Comparison of ENCODE assay signal across 21 cellular contexts in genomic region chr12:18751866-18752265, GRCh38. TPM values are rescaled to one million over a fixed set of nuclear protein-coding genes. Genes with fewer than 3 reads are reported as not detected.
A peak's percentile ranks its signal among the peaks of the same experiment; 100 is the strongest.
DNase-seq lines count a peak whose midpoint lies in the region; ATAC-seq, FAIRE-seq and TF ChIP-seq lines count a peak whose summit lies in the region.
"Had no signal": no experiment of that assay in that cellular context is flagged by ENCODE, and none has a peak within 500 bp of the region (broad histone marks: within the 10 kb centered on the region; RNA-seq: fewer than 3 reads in every experiment).

No MANE protein-coding gene starts in this region.

- H3K27me3 ChIP-seq in ACC112 (ENCODE audit: insufficient read depth, low read length): no peaks in the 10 kb centered on the region
- H3K27me3 ChIP-seq in HUES48 (ENCODE audit: control insufficient read depth, insufficient read depth, low read length): no peaks in the 10 kb centered on the region
- no peaks in the 10 kb centered on the region for H3K27me3 ChIP-seq in K562 (ENCODE audit: control insufficient read depth in 2 of 2, insufficient read depth in 2 of 2, low read length in 2 of 2)
- no peaks in the 10 kb centered on the region for H3K27me3 ChIP-seq in mesendoderm (ENCODE audit: insufficient read depth, low read length, poor library complexity)

- no peak overlapping the region for H2AFZ ChIP-seq in ACC112 (ENCODE audit: low read length, unreplicated experiment)
- peak overlapping the region; percentile 53 for H2AFZ ChIP-seq in K562 (ENCODE audit: low read depth, low read length)

- no peak overlapping the region for H3K4me3 Mint-ChIP-seq in glutamatergic neuron (ENCODE audit: unreplicated experiment)
- H3K4me3 Mint-ChIP-seq: CD8-positive, alpha-beta memory T cell had no signal

- H3K23ac ChIP-seq in mesendoderm (ENCODE audit: low read length): no peak overlapping the region

- no peaks in the 10 kb centered on the region for H3K79me1 ChIP-seq in mesendoderm (ENCODE audit: low read length)

- H3K27me3 Mint-ChIP-seq in glutamatergic neuron (ENCODE audit: unreplicated experiment): no peaks in the 10 kb centered on the region
- H3K27me3 Mint-ChIP-seq: CD8-positive, alpha-beta memory T cell had no signal

- intact Hi-C loops in K562 (cut with micrococcal nuclease): no loop called here

- H3K27ac ChIP-seq in ACC112 (ENCODE audit: low read depth, low read length) (peak overlapping the region; percentile 87), HUES48 (ENCODE audit: low read depth, low read length) (peak overlapping the region; percentile 99), K562 (ENCODE audit: extremely low read depth, low read depth, low read length) (peak overlapping the region; percentile 67; the same call in 2 of the 3 replicates), mesendoderm (ENCODE audit: low read depth, low read length) (peak overlapping the region; percentile 94)
- H3K27ac ChIP-seq: A549, KMS-11, RWPE1 had no signal

- BruUV-seq in K562 (replicated peaks; lab: Mats Ljungman, UMichigan): no TSS peak

- DNase-seq in K562 (ENCODE audit: extremely low read depth in 1 of 4, low spot score in 3 of 4): no peak
- DNase-seq in mesendoderm: peak; percentile 22
- no peak for DNase-seq in glutamatergic neuron
- DNase-seq: C1 segment of cervical spinal cord; CD8-positive, alpha-beta memory T cell; MV-4-11; NCI-H1417; NCI-H187 treated with DMSO at 0.1 percent for 48 hours had no signal

- H3K4me1 Mint-ChIP-seq in glutamatergic neuron (ENCODE audit: low read depth, unreplicated experiment): peaks cover 36% of the 10 kb centered on the region
- H3K4me1 Mint-ChIP-seq: CD8-positive, alpha-beta memory T cell had no signal

- FAIRE-seq in K562 (lab: Jason Lieb, UNC): no peak
- FAIRE-seq: A549, GM12891, GM18507, HTR-8/SVneo had no signal

- no peak for TF ChIP-seq POLR2A in K562 (conservative IDR thresholded peaks at IDR 0.05)

- no peak overlapping the region for H3K27ac Mint-ChIP-seq in glutamatergic neuron (ENCODE audit: unreplicated experiment)
- H3K27ac Mint-ChIP-seq: CD8-positive, alpha-beta memory T cell had no signal

- H3K9ac ChIP-seq in HUES48 (ENCODE audit: low read depth, low read length): no peak overlapping the region
- peak overlapping the region in 1 of 2 experiments; percentile 34; a peak in 1 of 4 replicates for H3K9ac ChIP-seq in K562 (ENCODE audit: insufficient read depth in 1 of 2, low read depth in 2 of 2, low read length in 2 of 2)
- H3K9ac ChIP-seq in mesendoderm (ENCODE audit: low read length): no peak overlapping the region
- H3K9ac ChIP-seq: KMS-11 had no signal

- H3K4me3 ChIP-seq in ACC112 (ENCODE audit: low read depth, low read length) (no peak overlapping the region), HUES48 (ENCODE audit: low read depth, low read length) (no peak overlapping the region), K562 (no peak overlapping the region), mesendoderm (ENCODE audit: low read length) (no peak overlapping the region)
- H3K4me3 ChIP-seq: A549 had no signal

- peak overlapping the region; percentile 85 for H2BK5ac ChIP-seq in mesendoderm (ENCODE audit: low read length)

- no peak overlapping the region for H3K56ac ChIP-seq in mesendoderm (ENCODE audit: low read length)

- in situ Hi-C loops in K562 (cut with MboI): no loop called here

- H3K9me3 ChIP-seq in HUES48 (ENCODE audit: control insufficient read depth, insufficient read depth, low read length): no peaks in the 10 kb centered on the region
- H3K9me3 ChIP-seq in K562 (replicated peaks; ENCODE audit: control insufficient read depth, insufficient read depth, low read depth, low read length): no peaks in the 10 kb centered on the region
- H3K9me3 ChIP-seq: A549 had no signal

- H4K5ac ChIP-seq in mesendoderm (ENCODE audit: low read length): no peak overlapping the region

- no peaks in the 10 kb centered on the region for H3K9me1 ChIP-seq in K562 (ENCODE audit: control insufficient read depth, insufficient read depth, low read length)

- CTCF ChIA-PET in K562 (lab: Yijun Ruan, JAX; ENCODE audit: low intra/inter-chr PET ratio): no interaction called here

- no peak overlapping the region; the same call in 1 of the 2 replicates for H3K4me2 ChIP-seq in K562 (ENCODE audit: insufficient read depth, low read length)
- no peak overlapping the region for H3K4me2 ChIP-seq in mesendoderm (ENCODE audit: low read length)
- H3K4me2 ChIP-seq: A549, KMS-11 had no signal

- H2AK5ac ChIP-seq in mesendoderm (ENCODE audit: low read length): no peak overlapping the region

- TF ChIP-seq CTCF in K562 (IDR thresholded peaks at IDR 0.05 in 2 of 3, conservative IDR thresholded peaks at IDR 0.05 in 1 of 3; ENCODE audit: insufficient read depth in 2 of 3, low read depth in 1 of 3, low read length in 3 of 3) (no peak), glutamatergic neuron (IDR thresholded peaks at IDR 0.05; ENCODE audit: partially characterized antibody, unreplicated experiment) (no peak)

- TF ChIP-seq EP300 in K562 (IDR thresholded peaks at IDR 0.05; ENCODE audit: low read length): no peak

- 8% methylated on average over 2 of the region's 2 CpGs for WGBS in K562 (ENCODE audit: insufficient coverage, low coverage, missing lambda C conversion rate)
- no CpG with 5 or more reads among the region's 2 CpGs for WGBS in mesendoderm (ENCODE audit: extremely low coverage, insufficient coverage, low lambda C conversion rate)

- H3K18ac ChIP-seq in mesendoderm (ENCODE audit: low read length): peak overlapping the region; percentile 84

- no peaks in the 10 kb centered on the region for H4K20me1 ChIP-seq in K562 (replicated peaks; ENCODE audit: control insufficient read depth, insufficient read depth, low read length)

- H3K79me2 ChIP-seq in ACC112 (ENCODE audit: control insufficient read depth, insufficient read depth, low read length, unreplicated experiment): no peaks in the 10 kb centered on the region
- H3K79me2 ChIP-seq in K562 (ENCODE audit: control insufficient read depth, insufficient read depth, low read length): no peaks in the 10 kb centered on the region
- no peaks in the 10 kb centered on the region for H3K79me2 ChIP-seq in mesendoderm (ENCODE audit: control insufficient read depth, insufficient read depth, low read length)

- H3K36me3 ChIP-seq in ACC112 (ENCODE audit: insufficient read depth, low read length): no peaks in the 10 kb centered on the region
- no peaks in the 10 kb centered on the region for H3K36me3 ChIP-seq in HUES48 (ENCODE audit: control insufficient read depth, insufficient read depth, low read length)
- no peaks in the 10 kb centered on the region for H3K36me3 ChIP-seq in K562 (ENCODE audit: control insufficient read depth, insufficient read depth, low read length)
- no peaks in the 10 kb centered on the region for H3K36me3 ChIP-seq in mesendoderm (ENCODE audit: control insufficient read depth, insufficient read depth, low read length)

- H3K9me3 Mint-ChIP-seq in glutamatergic neuron (ENCODE audit: unreplicated experiment): peaks cover 2% of the 10 kb centered on the region
- H3K9me3 Mint-ChIP-seq: CD8-positive, alpha-beta memory T cell had no signal

- no peak for TF ChIP-seq RAD21 in K562 (CRISPR knock-in tag; conservative IDR thresholded peaks at IDR 0.05 in 1 of 2, IDR thresholded peaks at IDR 0.05 in 1 of 2)

- POLR2A ChIA-PET in K562 (lab: Yijun Ruan, JAX): no interaction called here

- H3K4ac ChIP-seq in mesendoderm (ENCODE audit: low read depth, low read length): no peak overlapping the region

- H2BK15ac ChIP-seq in mesendoderm (replicated peaks; ENCODE audit: low read depth): no peak overlapping the region

- no peak overlapping the region for H4K8ac ChIP-seq in mesendoderm (ENCODE audit: low read depth, low read length)

- H2BK120ac ChIP-seq in mesendoderm (ENCODE audit: low read depth, low read length): peak overlapping the region; percentile 94

- H3K36me3 Mint-ChIP-seq in glutamatergic neuron (ENCODE audit: unreplicated experiment): no peaks in the 10 kb centered on the region
- H3K36me3 Mint-ChIP-seq: CD8-positive, alpha-beta memory T cell had no signal

- H3K4me1 ChIP-seq in ACC112 (ENCODE audit: control insufficient read depth, insufficient read depth, low read length, unreplicated experiment) (peaks cover 71% of the 10 kb centered on the region), HUES48 (ENCODE audit: control insufficient read depth, insufficient read depth, low read length) (peaks cover 64% of the 10 kb centered on the region), K562 (replicated peaks in 1 of 2; ENCODE audit: control insufficient read depth in 2 of 2, insufficient read depth in 2 of 2, low read length in 2 of 2) (peaks cover 4 to 30% of the 10 kb centered on the region in 2 experiments; a peak in 4 of 5 replicates), mesendoderm (ENCODE audit: control insufficient read depth, low read depth, low read length) (peaks cover 33% of the 10 kb centered on the region)
- H3K4me1 ChIP-seq: A549 had no signal

- ATAC-seq in K562 (no peak), GM19463 (IDR thresholded peaks at IDR 0.05; ENCODE audit: unreplicated experiment) (no peak), HG02798 (IDR thresholded peaks at IDR 0.05; ENCODE audit: poor library complexity, unreplicated experiment) (no peak), HG03442 (IDR thresholded peaks at IDR 0.05; ENCODE audit: unreplicated experiment) (no peak)
- ATAC-seq: PC-3 had no signal

RNA-seq across cellular contexts. Expression of gene CAPZA3, which starts 13.9 kb away (rescaled TPM):
- not detected in 2 replicates for total RNA-seq in K562 (2011; cell fraction: chromatin; rRNA removed; ENCODE audit: low replicate concordance)
- not detected in 2 replicates for total RNA-seq in K562 (2011; cell fraction: nucleolus; rRNA removed)
- not detected in 2 replicates for total RNA-seq in K562 (2011; cell fraction: nucleoplasm; rRNA removed)
- total RNA-seq in K562 (2014; rRNA removed) (not detected in 2 replicates), K562 (2014; rRNA removed; fragmentation: Illumina TruSeq; extraction: Trizol) (not detected in 2 replicates), K562 (2015; rRNA removed; fragmentation: Illumina TruSeq; extraction: Trizol) (not detected in 2 replicates), K562 (2021) (not detected in 2 replicates), glutamatergic neuron (ENCODE audit: unreplicated experiment) (not detected)
- polyA plus RNA-seq in K562 (2011; rRNA removed) (not detected in 2 replicates), K562 (2014; fragmentation: Illumina TruSeq; extraction: Trizol) (not detected in 2 replicates), K562 (2014; fragmentation: Nextera tagmentation; extraction: Ambion mirVana) (not detected), K562 (2014; rRNA removed) (not detected in 2 replicates)
- polyA plus RNA-seq in K562 (2011; cell fraction: cytosol; rRNA removed): not detected in 2 replicates
- not detected in 2 replicates for polyA plus RNA-seq in K562 (2011; cell fraction: nucleus; rRNA removed)
- not detected in 2 replicates for polyA plus RNA-seq in K562 (2012)
- not detected in 2 replicates for polyA minus RNA-seq in K562 (2011; rRNA and poly(A)+ RNA removed)
- polyA minus RNA-seq in K562 (2011; cell fraction: cytosol; rRNA and poly(A)+ RNA removed): not detected in 2 replicates
- polyA minus RNA-seq in K562 (2011; cell fraction: nucleus; rRNA and poly(A)+ RNA removed): not detected in 2 replicates
- polyA plus RNA-seq in mesendoderm (2013, experiment 1 of 2): not detected
- not detected for polyA plus RNA-seq in mesendoderm (2013, experiment 2 of 2)
- total RNA-seq: CD8-positive, alpha-beta memory T cell; H4; PC-3 had no signal
- polyA plus RNA-seq: A549; CD8-positive, alpha-beta memory T cell had no signal

RNA-seq across cellular contexts. Expression of gene PLCZ1, which starts 14.1 kb away (rescaled TPM):
- not detected in 2 replicates for total RNA-seq in K562 (2011; cell fraction: chromatin; rRNA removed; ENCODE audit: low replicate concordance)
- total RNA-seq in K562 (2011; cell fraction: nucleolus; rRNA removed): not detected in 2 replicates
- total RNA-seq in K562 (2011; cell fraction: nucleoplasm; rRNA removed): not detected in 2 replicates
- not detected in 2 replicates for total RNA-seq in K562 (2014; rRNA removed)
- total RNA-seq in K562 (2014; rRNA removed; fragmentation: Illumina TruSeq; extraction: Trizol): not detected in 2 replicates
- not detected in 2 replicates for total RNA-seq in K562 (2015; rRNA removed; fragmentation: Illumina TruSeq; extraction: Trizol)
- total RNA-seq in K562 (2021): not detected in 2 replicates
- not detected in 2 replicates for polyA plus RNA-seq in K562 (2011; rRNA removed)
- not detected in 2 replicates for polyA plus RNA-seq in K562 (2011; cell fraction: cytosol; rRNA removed)
- 0.66 TPM in 1 of 2 replicates, not detected in the other for polyA plus RNA-seq in K562 (2011; cell fraction: nucleus; rRNA removed)
- polyA plus RNA-seq in K562 (2012): not detected in 2 replicates
- polyA plus RNA-seq in K562 (2014; fragmentation: Illumina TruSeq; extraction: Trizol): not detected in 2 replicates
- polyA plus RNA-seq in K562 (2014; fragmentation: Nextera tagmentation; extraction: Ambion mirVana): not detected
- polyA plus RNA-seq in K562 (2014; rRNA removed): not detected in 2 replicates
- 0.75 TPM in 1 of 2 replicates, not detected in the other for polyA minus RNA-seq in K562 (2011; rRNA and poly(A)+ RNA removed)
- polyA minus RNA-seq in K562 (2011; cell fraction: cytosol; rRNA and poly(A)+ RNA removed): not detected in 2 replicates
- not detected in 2 replicates for polyA minus RNA-seq in K562 (2011; cell fraction: nucleus; rRNA and poly(A)+ RNA removed)
- polyA plus RNA-seq in mesendoderm (2013, experiment 1 of 2): not detected
- not detected for polyA plus RNA-seq in mesendoderm (2013, experiment 2 of 2)
- total RNA-seq in glutamatergic neuron (ENCODE audit: unreplicated experiment): not detected
- total RNA-seq: CD8-positive, alpha-beta memory T cell; H4; PC-3 had no signal
- polyA plus RNA-seq: A549; CD8-positive, alpha-beta memory T cell had no signal
